Comparison of ENCODE assay signal across 8 cellular contexts in the genomic region with DNA sequence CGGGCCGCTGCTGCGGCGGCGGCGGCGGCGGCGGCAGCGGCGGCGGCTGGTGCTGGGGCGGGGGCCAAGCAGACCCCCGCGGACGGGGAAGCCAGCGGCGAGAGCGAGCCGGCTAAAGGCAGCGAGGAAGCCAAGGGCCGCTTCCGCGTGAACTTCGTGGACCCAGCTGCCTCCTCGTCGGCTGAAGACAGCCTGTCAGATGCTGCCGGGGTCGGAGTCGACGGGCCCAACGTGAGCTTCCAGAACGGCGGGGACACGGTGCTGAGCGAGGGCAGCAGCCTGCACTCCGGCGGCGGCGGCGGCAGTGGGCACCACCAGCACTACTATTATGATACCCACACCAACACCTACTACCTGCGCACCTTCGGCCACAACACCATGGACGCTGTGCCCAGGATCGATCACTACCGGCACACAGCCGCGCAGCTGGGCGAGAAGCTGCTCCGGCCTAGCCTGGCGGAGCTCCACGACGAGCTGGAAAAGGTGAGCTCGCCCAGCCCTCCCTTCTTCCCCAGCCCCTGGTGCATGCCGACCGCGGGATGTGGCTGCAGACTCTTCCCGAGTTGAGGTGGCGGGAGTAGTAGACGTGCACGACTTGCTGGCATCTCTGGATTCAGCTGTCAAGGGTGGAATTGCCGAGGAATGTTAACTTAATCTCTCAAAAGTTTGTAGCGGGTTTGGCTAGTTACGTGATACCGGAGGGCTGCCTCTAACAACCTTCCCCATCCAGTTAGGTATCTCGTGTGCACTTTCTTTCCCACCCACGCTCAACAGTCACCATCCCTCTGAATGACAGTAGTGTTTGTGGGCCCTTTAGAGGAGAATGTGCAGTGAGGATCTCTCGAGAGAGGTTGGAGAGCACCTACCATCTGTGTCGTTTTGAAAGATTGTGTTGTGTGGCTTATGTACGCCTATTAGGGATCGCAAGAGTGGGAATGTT. TPM values are rescaled to one million over a fixed set of nuclear protein-coding genes. Genes with fewer than 3 reads are reported as not detected.
DNase-seq lines count a peak whose midpoint lies in the region; ATAC-seq and TF ChIP-seq lines count a peak whose summit lies in the region.

No MANE protein-coding gene starts in this region.

- no peaks in the 10 kb centered on the region for H3K9me3 Mint-ChIP-seq in activated T-helper 1 cell treated with anti-CD3 and anti-CD28 coated beads, Interleukin-12 subunit alpha, Interleukin-12 subunit beta, Interleukin-2, Interleukin-4 antibody, amounts not matched to agents 30 ng/mL and 10 ng/mL and 1 ng/mL, durations not matched to agents 14 hours and 24 hours and 36 hours
- no peaks in the 10 kb centered on the region for H3K9me3 Mint-ChIP-seq in nephron

- H3K27ac ChIP-seq in subcutaneous abdominal adipose tissue (ENCODE audit: low read depth, low read length), result no peak overlapping the region

- no peaks in the 10 kb centered on the region for H3K36me3 ChIP-seq in subcutaneous abdominal adipose tissue (ENCODE audit: control insufficient read depth in 5 of 5, insufficient read depth in 5 of 5, low read length in 5 of 5)

- peak; percentile 18 for DNase-seq in NCI-H1092 treated with DMSO at 0.1 percent for 48 hours (lab: John Stamatoyannopoulos, UW)
- no peak for DNase-seq in NCI-H1092 (lab: John Stamatoyannopoulos, UW)
- DNase-seq in NOMO-1 (lab: John Stamatoyannopoulos, UW; ENCODE audit: unreplicated experiment in 2 of 2), result peak; percentile 7 to 22
- peak; percentile 39 for DNase-seq in activated T-helper 1 cell treated with anti-CD3 and anti-CD28 coated beads, Interleukin-12 subunit alpha, Interleukin-12 subunit beta, Interleukin-2, Interleukin-4 antibody, amounts not matched to agents 30 ng/mL and 10 ng/mL and 1 ng/mL, durations not matched to agents 14 hours and 24 hours and 36 hours (ENCODE audit: low spot score)
- peak; percentile 21 for DNase-seq in fibroblast of peridontal ligament (ENCODE audit: extremely low read depth)

- H3K27me3 ChIP-seq in subcutaneous abdominal adipose tissue (ENCODE audit: control insufficient read depth in 5 of 5, insufficient read depth in 4 of 5, low read length in 5 of 5), result no peaks in the 10 kb centered on the region

- peaks cover 27% of the 10 kb centered on the region for H3K36me3 Mint-ChIP-seq in activated T-helper 1 cell treated with anti-CD3 and anti-CD28 coated beads, Interleukin-12 subunit alpha, Interleukin-12 subunit beta, Interleukin-2, Interleukin-4 antibody, amounts not matched to agents 30 ng/mL and 10 ng/mL and 1 ng/mL, durations not matched to agents 14 hours and 24 hours and 36 hours (ENCODE audit: low read depth)
- H3K36me3 Mint-ChIP-seq in nephron (ENCODE audit: low read depth), result peaks cover 11% of the 10 kb centered on the region

- ATAC-seq in HG02885 (IDR thresholded peaks at IDR 0.05; ENCODE audit: poor library complexity, unreplicated experiment), result peak; percentile 28

- no peaks in the 10 kb centered on the region for H3K9me3 ChIP-seq in subcutaneous abdominal adipose tissue (ENCODE audit: control insufficient read depth in 5 of 5, low read length in 5 of 5)

- no peaks in the 10 kb centered on the region for H3K27me3 Mint-ChIP-seq in activated T-helper 1 cell treated with anti-CD3 and anti-CD28 coated beads, Interleukin-12 subunit alpha, Interleukin-12 subunit beta, Interleukin-2, Interleukin-4 antibody, amounts not matched to agents 30 ng/mL and 10 ng/mL and 1 ng/mL, durations not matched to agents 14 hours and 24 hours and 36 hours (ENCODE audit: insufficient read depth)
- no peaks in the 10 kb centered on the region for H3K27me3 Mint-ChIP-seq in nephron (ENCODE audit: low read depth)

- H3K9ac ChIP-seq in subcutaneous abdominal adipose tissue (ENCODE audit: low read length in 5 of 5), result peak overlapping the region; percentile 16 to 86 (median 69)

- intact Hi-C loops in activated T-helper 1 cell treated with anti-CD3 and anti-CD28 coated beads, Interleukin-12 subunit alpha, Interleukin-12 subunit beta, Interleukin-2, Interleukin-4 antibody, amounts not matched to agents 30 ng/mL and 10 ng/mL and 1 ng/mL, durations not matched to agents 14 hours and 24 hours and 36 hours (cut with micrococcal nuclease), result loop anchor here (1.0 to 10.0 kb wide), 7 partner anchors 98 to 1640 kb away; partner anchors contain the start of genes ISOC1, LMNB1 and PHAX

- H3K4me3 Mint-ChIP-seq in activated T-helper 1 cell treated with anti-CD3 and anti-CD28 coated beads, Interleukin-12 subunit alpha, Interleukin-12 subunit beta, Interleukin-2, Interleukin-4 antibody, amounts not matched to agents 30 ng/mL and 10 ng/mL and 1 ng/mL, durations not matched to agents 14 hours and 24 hours and 36 hours, result peak overlapping the region; percentile 89
- peak overlapping the region; percentile 88 to 94 (median 93) for H3K4me3 Mint-ChIP-seq in nephron

- peak overlapping the region; percentile 76 for H3K27ac Mint-ChIP-seq in activated T-helper 1 cell treated with anti-CD3 and anti-CD28 coated beads, Interleukin-12 subunit alpha, Interleukin-12 subunit beta, Interleukin-2, Interleukin-4 antibody, amounts not matched to agents 30 ng/mL and 10 ng/mL and 1 ng/mL, durations not matched to agents 14 hours and 24 hours and 36 hours
- peak overlapping the region; percentile 47 to 76 (median 60) for H3K27ac Mint-ChIP-seq in nephron

- H3K4me1 ChIP-seq in subcutaneous abdominal adipose tissue (ENCODE audit: control insufficient read depth in 5 of 5, insufficient read depth in 5 of 5, low read length in 5 of 5), result peaks cover 2 to 34% (median 21%) of the 10 kb centered on the region in 5 donors

- TF ChIP-seq CTCF in nephron (IDR thresholded peaks at IDR 0.05; ENCODE audit: unreplicated experiment in 3 of 3), result no peak

- H3K4me1 Mint-ChIP-seq in activated T-helper 1 cell treated with anti-CD3 and anti-CD28 coated beads, Interleukin-12 subunit alpha, Interleukin-12 subunit beta, Interleukin-2, Interleukin-4 antibody, amounts not matched to agents 30 ng/mL and 10 ng/mL and 1 ng/mL, durations not matched to agents 14 hours and 24 hours and 36 hours (ENCODE audit: low read depth), result peaks cover 65% of the 10 kb centered on the region
- H3K4me1 Mint-ChIP-seq in nephron, result peaks cover 46% of the 10 kb centered on the region

- peak overlapping the region; percentile 63 to 92 (median 82) for H3K4me3 ChIP-seq in subcutaneous abdominal adipose tissue (ENCODE audit: low read depth in 1 of 5, low read length in 5 of 5)

RNA-seq across cellular contexts. Expression of gene SLC12A2, which starts 0.9 kb away (rescaled TPM):
- 23.9 and 24.8 TPM in 2 replicates for total RNA-seq in activated T-helper 1 cell treated with anti-CD3 and anti-CD28 coated beads, Interleukin-12 subunit alpha, Interleukin-12 subunit beta, Interleukin-2, Interleukin-4 antibody, amounts not matched to agents 30 ng/mL and 10 ng/mL and 1 ng/mL, durations not matched to agents 14 hours and 24 hours and 36 hours
